ENCODE assay signal across 1 cellular context in genomic region chr12:26188132-26188531, GRCh38.
TF ChIP-seq lines count a peak whose summit lies in the region.

No MANE protein-coding gene starts in this region.

TF ChIP-seq in SK-N-SH treated with all-trans-retinoic acid at 6 μM for 48 hours, 23 proteins besides CTCF, POLR2A, EP300 and RAD21 (continued from another document):
- TF ChIP-seq PPARA (CRISPR knock-in tag; IDR thresholded peaks at IDR 0.05; ENCODE audit: borderline replicate concordance) (no peak), ISL1 (CRISPR knock-in tag; IDR thresholded peaks at IDR 0.05) (no peak), CSRNP3 (CRISPR knock-in tag; IDR thresholded peaks at IDR 0.05) (no peak), ZFP30 (CRISPR knock-in tag; IDR thresholded peaks at IDR 0.05) (no peak), TSHZ2 (CRISPR knock-in tag; IDR thresholded peaks at IDR 0.05) (no peak), TOX (CRISPR knock-in tag; IDR thresholded peaks at IDR 0.05; ENCODE audit: borderline replicate concordance) (no peak), ZNF70 (CRISPR knock-in tag; IDR thresholded peaks at IDR 0.05) (no peak), CREB5 (CRISPR knock-in tag; IDR thresholded peaks at IDR 0.05; ENCODE audit: low read depth) (no peak), ZFP3 (CRISPR knock-in tag; IDR thresholded peaks at IDR 0.05) (no peak), BACH2 (CRISPR knock-in tag; IDR thresholded peaks at IDR 0.05; ENCODE audit: borderline replicate concordance) (no peak), POU6F1 (CRISPR knock-in tag; IDR thresholded peaks at IDR 0.05; ENCODE audit: borderline replicate concordance, low read depth) (no peak), OSR1 (CRISPR knock-in tag; IDR thresholded peaks at IDR 0.05) (no peak), ZNF8 (CRISPR knock-in tag; IDR thresholded peaks at IDR 0.05) (no peak), RARB (CRISPR knock-in tag; IDR thresholded peaks at IDR 0.05) (no peak)
